8 cellular contexts compared by ENCODE assay signal in genomic region chr14:75050852-75051555, GRCh38. TPM values are rescaled to one million over a fixed set of nuclear protein-coding genes. Genes with fewer than 3 reads are reported as not detected.
DNase-seq lines count a peak whose midpoint lies in the region; ATAC-seq, FAIRE-seq and TF ChIP-seq lines count a peak whose summit lies in the region.

TSS of gene MLH3 (minus strand) at chr14:75051467. CDS start at chr14:75049655, 1,812 bp downstream.

- DNase-seq in SIG-M5 treated with dmso at 0.1 percent for 504 hours (lab: John Stamatoyannopoulos, UW; ENCODE audit: unreplicated experiment): peak; percentile 58
- no peak for DNase-seq in SIG-M5 (lab: John Stamatoyannopoulos, UW)
- DNase-seq in NCI-H446 (lab: John Stamatoyannopoulos, UW): peak; percentile 71 to 94
- peak; percentile 58 to 69 for DNase-seq in activated CD4-positive, alpha-beta T cell treated with anti-CD3 and anti-CD28 coated beads for 24 hours (ENCODE audit: low read depth in 2 of 2)
- peak; percentile 92 for DNase-seq in cerebellum (ENCODE audit: low spot score)
- peak; percentile 95 for DNase-seq in kidney
- DNase-seq in stimulated activated CD4-positive, alpha-beta T cell treated with anti-CD3 and anti-CD28 coated beads, Interleukin-15, amount 100 ng/mL, for 1 hour (ENCODE audit: low read depth in 1 of 2, low spot score in 1 of 2): peak; percentile 60 to 72

- H3K27ac ChIP-seq in kidney (ENCODE audit: low read depth in 2 of 2, low read length in 2 of 2): peak within 1 kb of the TSS; percentile 93

- peak; percentile 69 for ATAC-seq in HG03196 (IDR thresholded peaks at IDR 0.05; ENCODE audit: unreplicated experiment)

- H3K9me3 ChIP-seq in kidney (ENCODE audit: control insufficient read depth in 1 of 2, low read length in 2 of 2): no peaks in the 10 kb centered on the region

- no peaks in the 10 kb centered on the region for H3K36me3 ChIP-seq in kidney (ENCODE audit: control insufficient read depth in 1 of 2, insufficient read depth in 2 of 2, low read length in 2 of 2)

- peaks cover 3 to 13% of the 10 kb centered on the region in 2 donors for H3K4me1 ChIP-seq in kidney (ENCODE audit: control insufficient read depth in 1 of 2, insufficient read depth in 1 of 2, low read depth in 1 of 2, low read length in 2 of 2)

- peak within 1 kb of the TSS; percentile 77 to 83 for H3K9ac ChIP-seq in kidney (ENCODE audit: low read length in 2 of 2)

- H3K4me3 ChIP-seq in kidney (ENCODE audit: low read length in 2 of 2): peak within 1 kb of the TSS; percentile 55 to 78

- FAIRE-seq in kidney (lab: Jason Lieb, UNC): no peak

- intact Hi-C loops in kidney (cut with DNase I): no loop called here

- TF ChIP-seq CTCF in kidney (IDR thresholded peaks at IDR 0.05; ENCODE audit: borderline replicate concordance, extremely low read depth, insufficient read depth): no peak

RNA-seq across cellular contexts. Expression of gene MLH3, which starts in this region (rescaled TPM):
- total RNA-seq in cerebellum (45.9 TPM), kidney (31.2 TPM)
- polyA plus RNA-seq in kidney (ENCODE audit: insufficient read depth, low read depth, low replicate concordance): 21.7 TPM
